8 cellular contexts compared by ENCODE assay signal in genomic region chr1:98051065-98051675, GRCh38.
A peak's percentile ranks its signal among the peaks of the same experiment; 100 is the strongest.
DNase-seq lines count a peak whose midpoint lies in the region; ATAC-seq lines count a peak whose summit lies in the region.

No MANE protein-coding gene starts in this region.

- ATAC-seq in GM18498 (IDR thresholded peaks at IDR 0.05; ENCODE audit: unreplicated experiment) (peak; percentile 51), HG03175 (IDR thresholded peaks at IDR 0.05; ENCODE audit: unreplicated experiment) (peak; percentile 40)
- ATAC-seq in stimulated activated naive B cell treated with anti-CD40 and anti-IgM and Interleukin-4, amounts not matched to agents 10 μg/mL and 1 μg/mL and 100 μg/mL, for 72 hours (replicated peaks), result peak in 1 of 2 donors; percentile 41

- no peak overlapping the region for H2BK15ac ChIP-seq in mesenchymal stem cell (ENCODE audit: low read depth, poor library complexity, severe bottlenecking)

- H3K27ac ChIP-seq in mesenchymal stem cell (ENCODE audit: low read length, poor library complexity, severe bottlenecking), result no peak overlapping the region

- H3K18ac ChIP-seq in mesenchymal stem cell (ENCODE audit: low read depth in 1 of 2, low read length in 2 of 2), result no peak overlapping the region

- H3K27ac Mint-ChIP-seq in stimulated activated naive B cell treated with anti-CD40 and anti-IgM and Interleukin-4, amounts not matched to agents 10 μg/mL and 1 μg/mL and 100 μg/mL, for 72 hours, result no peak overlapping the region

- no peak overlapping the region for H4K91ac ChIP-seq in mesenchymal stem cell (ENCODE audit: low read length)

- H3K79me1 ChIP-seq in mesenchymal stem cell (replicated peaks; ENCODE audit: low read length, poor library complexity, severe bottlenecking), result no peaks in the 10 kb centered on the region

- in situ Hi-C loops in ACHN (cut with HindIII; ENCODE audit: low pct_ligation_motif_present, low pct_unique_long_range_greater_than_20kb, low sequenced_read_pairs), result loop anchor here (10.0 kb wide), 1 partner anchor 414 kb away; no protein-coding TSS in a partner anchor

- no peaks in the 10 kb centered on the region for H3K9me3 Mint-ChIP-seq in stimulated activated naive B cell treated with anti-CD40 and anti-IgM and Interleukin-4, amounts not matched to agents 10 μg/mL and 1 μg/mL and 100 μg/mL, for 72 hours

- no peak overlapping the region for H3K4ac ChIP-seq in mesenchymal stem cell (ENCODE audit: low read depth in 1 of 2, low read length in 2 of 2)

- no peak overlapping the region for H3K23ac ChIP-seq in mesenchymal stem cell (ENCODE audit: low read length in 2 of 2)

- H3K4me1 Mint-ChIP-seq in stimulated activated naive B cell treated with anti-CD40 and anti-IgM and Interleukin-4, amounts not matched to agents 10 μg/mL and 1 μg/mL and 100 μg/mL, for 72 hours, result peaks cover 25 to 44% of the 10 kb centered on the region in 2 donors

- H3K9ac ChIP-seq in mesenchymal stem cell (ENCODE audit: low read length), result no peak overlapping the region

- H2BK120ac ChIP-seq in mesenchymal stem cell (ENCODE audit: low read depth, low read length), result no peak overlapping the region

- peaks cover 11% of the 10 kb centered on the region for H3K4me1 ChIP-seq in mesenchymal stem cell (ENCODE audit: control insufficient read depth, insufficient read depth, low read depth, low read length)

- H3K4me3 ChIP-seq in mesenchymal stem cell (ENCODE audit: insufficient read depth in 1 of 2, low read depth in 1 of 2, low read length in 2 of 2), result no peak overlapping the region

- no peaks in the 10 kb centered on the region for H3K36me3 ChIP-seq in mesenchymal stem cell (ENCODE audit: control insufficient read depth in 1 of 2, insufficient read depth in 2 of 2, low read depth in 1 of 2, low read length in 2 of 2)

- peak; percentile 78 for DNase-seq in ACHN
- DNase-seq in NCI-H524 (lab: John Stamatoyannopoulos, UW), result peak; percentile 47 to 82
- peak; percentile 70 for DNase-seq in activated CD4-positive, alpha-beta T cell treated with anti-CD3 and anti-CD28 coated beads, Interleukin-2, amount 50 U/mL, for 1 hour
- DNase-seq in effector CD4-positive, alpha-beta T cell, result peak; percentile 61
- peak; percentile 79 for DNase-seq in mesenchymal stem cell
- peak; percentile 51 for DNase-seq in stimulated activated naive B cell treated with anti-CD40 and anti-IgM and Interleukin-4, amounts not matched to agents 10 μg/mL and 1 μg/mL and 100 μg/mL, for 72 hours

- no peak overlapping the region for H4K8ac ChIP-seq in mesenchymal stem cell (ENCODE audit: low read length)

- H2AFZ ChIP-seq in mesenchymal stem cell (ENCODE audit: low read depth, low read length), result no peak overlapping the region

- no peak overlapping the region for H2BK5ac ChIP-seq in mesenchymal stem cell (ENCODE audit: low read depth, low read length, poor library complexity, severe bottlenecking)

- peaks cover 12 to 26% of the 10 kb centered on the region in 2 experiments for H3K27me3 ChIP-seq in mesenchymal stem cell (ENCODE audit: control insufficient read depth in 1 of 2, insufficient read depth in 1 of 2, low read length in 2 of 2)

- no peak overlapping the region for H3K4me3 Mint-ChIP-seq in stimulated activated naive B cell treated with anti-CD40 and anti-IgM and Interleukin-4, amounts not matched to agents 10 μg/mL and 1 μg/mL and 100 μg/mL, for 72 hours

- no peaks in the 10 kb centered on the region for H3K9me3 ChIP-seq in mesenchymal stem cell (ENCODE audit: control insufficient read depth, low read length)

- H2BK12ac ChIP-seq in mesenchymal stem cell (ENCODE audit: low read length in 2 of 2), result no peak overlapping the region

- WGBS in mesenchymal stem cell, result 0% methylated on average over 1 of the region's 1 CpG

- no peak overlapping the region for H2AK5ac ChIP-seq in mesenchymal stem cell (ENCODE audit: low read length, severe bottlenecking)

- no peak overlapping the region for H3K4me2 ChIP-seq in mesenchymal stem cell (ENCODE audit: low read length, poor library complexity, severe bottlenecking)

- H3K36me3 Mint-ChIP-seq in stimulated activated naive B cell treated with anti-CD40 and anti-IgM and Interleukin-4, amounts not matched to agents 10 μg/mL and 1 μg/mL and 100 μg/mL, for 72 hours, result no peaks in the 10 kb centered on the region

- peaks cover 68 to 80% of the 10 kb centered on the region in 2 donors for H3K27me3 Mint-ChIP-seq in stimulated activated naive B cell treated with anti-CD40 and anti-IgM and Interleukin-4, amounts not matched to agents 10 μg/mL and 1 μg/mL and 100 μg/mL, for 72 hours

- no peak overlapping the region for H3K14ac ChIP-seq in mesenchymal stem cell (ENCODE audit: low read length in 2 of 2)
